ENCODE assay signal across 10 cellular contexts in the genomic region with DNA sequence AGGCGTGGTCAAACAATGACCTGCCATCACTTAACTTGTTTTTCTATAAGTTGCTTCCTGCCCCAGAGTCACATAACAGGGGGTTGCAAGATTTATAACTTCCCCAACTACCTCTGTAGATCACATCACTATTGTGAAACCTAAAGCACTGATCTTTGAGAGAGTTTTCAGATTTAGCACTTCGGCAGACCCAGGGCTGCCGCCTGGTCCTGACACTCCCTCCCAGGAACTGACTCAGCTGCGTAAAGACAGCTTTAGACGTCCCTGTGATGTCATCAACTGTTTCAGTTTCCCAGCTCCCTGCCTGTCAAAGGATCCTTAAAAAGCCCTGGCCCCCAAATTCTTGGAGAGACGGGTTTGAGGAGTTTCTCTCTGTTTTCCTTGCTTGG. TPM values are rescaled to one million over a fixed set of nuclear protein-coding genes. Genes with fewer than 3 reads are reported as not detected.
DNase-seq lines count a peak whose midpoint lies in the region; ATAC-seq and TF ChIP-seq lines count a peak whose summit lies in the region.
"Had no signal": no experiment of that assay in that cellular context is flagged by ENCODE, and none has a peak within 500 bp of the region (broad histone marks: within the 10 kb centered on the region; RNA-seq: fewer than 3 reads in every experiment).

No MANE protein-coding gene starts in this region.

- intact Hi-C loops in CD14-positive monocyte (cut with micrococcal nuclease), result loop anchor here in 1 of 2 donors (10.0 kb wide), 1 partner anchor 107 kb away; no protein-coding TSS in a partner anchor

- POLR2A ChIA-PET in HEK293 (lab: Yijun Ruan, JAX), result no interaction called here

- CTCF ChIA-PET in HEK293 (lab: Yijun Ruan, JAX), result interaction anchor here (0.7 kb wide), 1 partner anchor 585 kb away, joined by 3 read pairs; no protein-coding TSS in a partner anchor

- H3K36me3 Mint-ChIP-seq in CD14-positive monocyte (no peaks in the 10 kb centered on the region), mesothelial cell of epicardium (no peaks in the 10 kb centered on the region)
- H3K36me3 Mint-ChIP-seq: activated naive CD4-positive, alpha-beta T cell treated with anti-CD3 and anti-CD28 coated beads, Interleukin-2, amount 10 ng/mL, durations not matched to agents 7 days and 5 days had no signal

- no peaks in the 10 kb centered on the region for H3K36me3 ChIP-seq in HEK293 (ENCODE audit: control insufficient read depth in 2 of 2, insufficient read depth in 1 of 2, low read length in 2 of 2)

- H3K4me1 Mint-ChIP-seq in CD14-positive monocyte (peaks cover 26% of the 10 kb centered on the region), mesothelial cell of epicardium (peaks cover 18% of the 10 kb centered on the region)

- peak overlapping the region in 1 of 2 donors; percentile 69 for H3K4me3 Mint-ChIP-seq in CD14-positive monocyte
- no peak overlapping the region for H3K4me3 Mint-ChIP-seq in mesothelial cell of epicardium
- H3K4me3 Mint-ChIP-seq: activated naive CD4-positive, alpha-beta T cell treated with anti-CD3 and anti-CD28 coated beads, Interleukin-2, amount 10 ng/mL, durations not matched to agents 7 days and 5 days had no signal

- H3K27me3 Mint-ChIP-seq in CD14-positive monocyte (ENCODE audit: low read depth in 3 of 3) (peaks cover 10 to 26% (median 21%) of the 10 kb centered on the region in 3 donors), mesothelial cell of epicardium (ENCODE audit: low read depth) (peaks cover 2% of the 10 kb centered on the region)

- H3K9me3 Mint-ChIP-seq in CD14-positive monocyte (peaks cover 0 to 3% (median 0%) of the 10 kb centered on the region in 7 donors), mesothelial cell of epicardium (no peaks in the 10 kb centered on the region)
- H3K9me3 Mint-ChIP-seq: activated naive CD4-positive, alpha-beta T cell treated with anti-CD3 and anti-CD28 coated beads, Interleukin-2, amount 10 ng/mL, durations not matched to agents 7 days and 5 days had no signal

- H3K27ac Mint-ChIP-seq in CD14-positive monocyte (peak overlapping the region; percentile 52 to 80 (median 64)), mesothelial cell of epicardium (no peak overlapping the region)
- H3K27ac Mint-ChIP-seq: activated naive CD4-positive, alpha-beta T cell treated with anti-CD3 and anti-CD28 coated beads, Interleukin-2, amount 10 ng/mL, durations not matched to agents 7 days and 5 days had no signal

- no peaks in the 10 kb centered on the region for H3K9me3 ChIP-seq in HEK293 (ENCODE audit: control insufficient read depth, insufficient read depth, low read depth, low read length)

- TF ChIP-seq CTCF in CD14-positive monocyte (IDR thresholded peaks at IDR 0.05) (no peak), HEK293 (tag by site-specific recombination; IDR thresholded peaks at IDR 0.05) (no peak), mesothelial cell of epicardium (IDR thresholded peaks at IDR 0.05; ENCODE audit: unreplicated experiment) (no peak)

- DNase-seq in CD14-positive monocyte (ENCODE audit: low spot score), result peak; percentile 65
- peak; percentile 17 for DNase-seq in SK-MEL-5 (ENCODE audit: low read depth, low spot score)
- peak; percentile 31 for DNase-seq in kidney tubule cell (ENCODE audit: low spot score)
- no peak for DNase-seq in midbrain (lab: John Stamatoyannopoulos, UW)
- DNase-seq in mesothelial cell of epicardium (ENCODE audit: low spot score in 2 of 2, unreplicated experiment in 2 of 2), result no peak
- DNase-seq in hippocampal formation (lab: John Stamatoyannopoulos, UW), result no peak
- DNase-seq: activated naive CD4-positive, alpha-beta T cell treated with anti-CD3 and anti-CD28 coated beads, Interleukin-2, amount 10 ng/mL, durations not matched to agents 7 days and 5 days had no signal

- no peaks in the 10 kb centered on the region for H3K4me1 ChIP-seq in HEK293 (ENCODE audit: control insufficient read depth, insufficient read depth, low read length)

- H3K4me3 ChIP-seq in HEK293 (ENCODE audit: low read depth, low read length), result no peak overlapping the region

- ATAC-seq in HG02642 (IDR thresholded peaks at IDR 0.05; ENCODE audit: poor library complexity, unreplicated experiment), result no peak

- no peak overlapping the region for H3K27ac ChIP-seq in HEK293 (ENCODE audit: extremely low read depth, low read depth, low read length)

- in situ Hi-C loops in SK-MEL-5 (cut with HindIII; ENCODE audit: low pct_unique_long_range_greater_than_20kb, low sequenced_read_pairs), result no loop called here

TF ChIP-seq in HEK293, 187 proteins besides CTCF, POLR2A, EP300 and RAD21:
- no peak for TF ChIP-seq ZNF596 (tag by site-specific recombination; IDR thresholded peaks at IDR 0.05)
- TF ChIP-seq ZNF335 (tag by site-specific recombination; conservative IDR thresholded peaks at IDR 0.05), result peak; percentile 49
- no peak for TF ChIP-seq KLF9 (tag by site-specific recombination; IDR thresholded peaks at IDR 0.05; ENCODE audit: low read depth)
- TF ChIP-seq PATZ1 (tag by site-specific recombination; IDR thresholded peaks at IDR 0.05), result no peak
TF ChIP-seq in HEK293: peak in this region for 1.

RNA-seq across cellular contexts. Expression of gene IGFL2, which starts 33.3 kb away (rescaled TPM):
- not detected for polyA plus RNA-seq in CD14-positive monocyte
- not detected in 2 replicates for total RNA-seq in SK-MEL-5 (2014; rRNA removed; shearing (Covaris generic))
- 0.18 TPM in 1 of 2 replicates, not detected in the other for polyA plus RNA-seq in SK-MEL-5 (2015; cell fraction: cytosol; rRNA removed)
- polyA plus RNA-seq in SK-MEL-5 (2015; cell fraction: nucleus; rRNA removed), result 1.2 TPM in 1 of 2 replicates, not detected in the other
- 2.0 to 3.7 TPM (median 3.7 TPM) in 3 replicates for total RNA-seq in mesothelial cell of epicardium
- total RNA-seq: skeletal muscle tissue had no signal

RNA-seq across cellular contexts. Expression of gene IGFL1, which starts 48.2 kb away (rescaled TPM):
- not detected for polyA plus RNA-seq in CD14-positive monocyte
- not detected in 2 replicates for total RNA-seq in SK-MEL-5 (2014; rRNA removed; shearing (Covaris generic))
- polyA plus RNA-seq in SK-MEL-5 (2015; cell fraction: cytosol; rRNA removed), result not detected in 2 replicates
- not detected in 2 replicates for polyA plus RNA-seq in SK-MEL-5 (2015; cell fraction: nucleus; rRNA removed)
- total RNA-seq in mesothelial cell of epicardium, result 0.29 TPM in 1 of 3 replicates, not detected in the others
- total RNA-seq: skeletal muscle tissue had no signal

RNA-seq across cellular contexts. Expression of gene IGFL3, which starts 56.9 kb away (rescaled TPM):
- not detected for polyA plus RNA-seq in CD14-positive monocyte
- not detected in 2 replicates for total RNA-seq in SK-MEL-5 (2014; rRNA removed; shearing (Covaris generic))
- not detected in 2 replicates for polyA plus RNA-seq in SK-MEL-5 (2015; cell fraction: cytosol; rRNA removed)
- not detected in 2 replicates for polyA plus RNA-seq in SK-MEL-5 (2015; cell fraction: nucleus; rRNA removed)
- total RNA-seq in mesothelial cell of epicardium, result not detected in 3 replicates
- total RNA-seq: skeletal muscle tissue had no signal

Comparison
In these comparisons a context has a peak if more than half of its experiments do, and no peak if none do; other contexts are left out.
1. DNase-seq: peak in CD14-positive monocyte (single experiment), SK-MEL-5 (single experiment) and kidney tubule cell (single experiment); none in midbrain (single experiment), mesothelial cell of epicardium (0 of 2) and hippocampal formation (0 of 2).